Comparison of ENCODE assay signal across 19 cellular contexts in the genomic region with DNA sequence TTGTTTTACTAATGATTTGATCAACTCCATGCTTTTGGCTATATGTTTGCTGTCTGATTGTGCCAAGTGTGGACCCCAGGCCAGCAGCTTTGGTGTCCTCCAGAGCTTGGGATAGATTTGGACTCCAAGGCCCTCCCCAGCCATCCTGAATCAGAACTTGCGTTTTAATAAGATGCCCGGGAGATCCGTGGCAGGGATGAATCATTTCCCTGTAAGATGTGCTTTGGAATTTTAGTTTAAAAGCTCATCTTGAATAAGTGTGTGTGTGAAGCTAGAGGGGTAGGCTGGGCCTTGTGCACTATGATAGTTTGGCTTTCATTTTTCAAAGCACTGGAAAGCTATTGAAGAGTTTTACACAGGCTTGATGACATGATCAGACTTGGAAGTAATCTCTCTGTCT.
"Had no signal": no experiment of that assay in that cellular context is flagged by ENCODE, and none has a peak within 500 bp of the region (broad histone marks: within the 10 kb centered on the region; RNA-seq: fewer than 3 reads in every experiment).

No MANE protein-coding gene starts in this region.

- H3K27ac ChIP-seq: dorsolateral prefrontal cortex, heart left ventricle, neutrophil, right atrium auricular region, suprapubic skin, thyroid gland, upper lobe of left lung had no signal

- H3K9me3 ChIP-seq: neutrophil, suprapubic skin, thyroid gland had no signal

- H3K4me3 Mint-ChIP-seq: nephron progenitor cell had no signal

- H3K36me3 ChIP-seq: heart left ventricle, neutrophil, right atrium auricular region, suprapubic skin, thyroid gland, upper lobe of left lung had no signal

- H3K4me3 ChIP-seq: coronary artery, dorsolateral prefrontal cortex, heart left ventricle, lung, right atrium auricular region, suprapubic skin, thyroid gland, upper lobe of left lung had no signal

- H3K27me3 ChIP-seq: heart left ventricle, neutrophil, right atrium auricular region, thyroid gland, upper lobe of left lung had no signal

- DNase-seq: dorsolateral prefrontal cortex; effector CD8-positive, alpha-beta T cell; heart left ventricle; hippocampal formation; left colon; left ventricle myocardium superior; mesenchymal stem cell; naive thymus-derived CD4-positive, alpha-beta T cell; nephron progenitor cell; small intestine; stimulated activated CD4-positive, alpha-beta T cell treated with anti-CD3 and anti-CD28 coated beads, Interleukin-2, amount 100 ng/mL, for 48 hours; stimulated activated naive CD8-positive, alpha-beta T cell treated with anti-CD3 and anti-CD28 coated beads, Interleukin-15, Interleukin-2, amounts not matched to agents 100 U/mL and 50 U/mL, for 24 hours; thyroid gland had no signal

- ATAC-seq: heart left ventricle; left colon; left ventricle myocardium superior; naive thymus-derived CD4-positive, alpha-beta T cell; stimulated activated naive CD8-positive, alpha-beta T cell treated with anti-CD3 and anti-CD28 coated beads, Interleukin-15, Interleukin-2, amounts not matched to agents 100 U/mL and 50 U/mL, for 24 hours had no signal

- H3K27ac Mint-ChIP-seq: naive thymus-derived CD4-positive, alpha-beta T cell; nephron progenitor cell had no signal
